ENCODE assay signal across 8 cellular contexts in the genomic region with DNA sequence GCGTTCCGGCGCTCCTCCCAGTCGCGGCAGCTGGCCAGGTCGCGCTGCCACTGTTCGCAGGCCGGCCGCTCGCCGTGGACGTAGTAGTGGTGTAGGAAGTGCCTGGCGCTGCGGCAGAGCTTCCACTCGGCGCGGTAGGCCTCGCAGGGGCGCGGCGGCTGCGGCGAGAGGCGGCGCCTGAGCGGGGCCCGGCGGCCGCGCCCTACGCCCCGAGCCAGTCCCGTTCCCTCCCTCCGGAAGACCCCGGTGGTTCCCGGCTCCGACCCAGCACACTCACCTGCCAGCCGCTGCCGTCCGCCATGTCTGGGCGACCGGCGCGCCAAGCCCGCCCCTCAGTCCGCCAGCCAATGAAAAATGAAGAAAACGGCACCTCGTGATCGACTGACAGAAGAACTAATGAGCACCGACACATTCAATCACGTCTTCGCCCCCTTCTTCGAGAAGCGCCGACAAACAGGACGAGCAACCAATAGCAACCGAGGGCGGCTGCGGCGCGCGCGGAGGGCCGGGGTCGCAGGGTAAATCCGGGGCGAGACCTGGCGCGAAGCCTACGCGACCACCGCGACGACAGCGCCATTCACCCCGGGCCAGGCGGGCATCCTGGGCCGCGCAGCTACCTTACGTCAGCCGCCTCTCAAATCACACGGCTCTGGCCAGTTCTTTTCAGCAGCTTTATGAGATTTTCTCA. TPM values are rescaled to one million over a fixed set of nuclear protein-coding genes. Genes with fewer than 3 reads are reported as not detected.
A peak's percentile ranks its signal among the peaks of the same experiment; 100 is the strongest.
DNase-seq lines count a peak whose midpoint lies in the region; ATAC-seq and TF ChIP-seq lines count a peak whose summit lies in the region.

Gene C22orf39 (minus strand): TSS at position 324 of the 688 bp plus-strand sequence. CDS start 23 bp downstream, at position 301.

- H3K4me1 ChIP-seq in KMS-11 (ENCODE audit: low read depth, poor library complexity, severe bottlenecking) (peaks cover 27% of the 10 kb centered on the region), Peyer's patch (peaks cover 0 to 26% (median 6%) of the 10 kb centered on the region in 4 donors), esophagus squamous epithelium (peaks cover 21 to 38% (median 22%) of the 10 kb centered on the region in 3 donors)

- H3K4me3 Mint-ChIP-seq in activated T-cell treated with anti-CD3 and anti-CD28 coated beads, Interleukin-2, amount 50 U/mL, for 72 hours = peak within 1 kb of the TSS; percentile 94 to 97

- H3K27ac ChIP-seq in KMS-11 = peak within 1 kb of the TSS; percentile 81
- H3K27ac ChIP-seq in Peyer's patch = peak within 1 kb of the TSS; percentile 92 to 100 (median 95)
- peak within 1 kb of the TSS; percentile 93 to 98 (median 95) for H3K27ac ChIP-seq in esophagus squamous epithelium

- no peaks in the 10 kb centered on the region for H3K27me3 Mint-ChIP-seq in activated T-cell treated with anti-CD3 and anti-CD28 coated beads, Interleukin-2, amount 50 U/mL, for 72 hours (ENCODE audit: low read depth)

- peak within 1 kb of the TSS; percentile 95 for H3K4me2 ChIP-seq in KMS-11

- H3K4me3 ChIP-seq in KMS-11 (IDR thresholded peaks at IDR 0.05; ENCODE audit: insufficient read depth, low read depth, low read length) (no peak within 1 kb of the TSS), Peyer's patch (peak within 1 kb of the TSS; percentile 73 to 98 (median 80)), esophagus squamous epithelium (peak within 1 kb of the TSS; percentile 66 to 89 (median 83))

- H3K4me1 Mint-ChIP-seq in activated T-cell treated with anti-CD3 and anti-CD28 coated beads, Interleukin-2, amount 50 U/mL, for 72 hours (ENCODE audit: low read depth) = peaks cover 60% of the 10 kb centered on the region

- whole genome bisulfite sequencing in esophagus squamous epithelium, 2 donors = 2% methylated on average over 16 of the region's 83 CpGs; no CpG with 5 or more reads in 1 of the 2 donors

- peak within 1 kb of the TSS; percentile 90 for H3K27ac Mint-ChIP-seq in activated T-cell treated with anti-CD3 and anti-CD28 coated beads, Interleukin-2, amount 50 U/mL, for 72 hours

- peak within 1 kb of the TSS; percentile 85 for H2AFZ ChIP-seq in KMS-11 (ENCODE audit: low read depth)

- H4K20me1 ChIP-seq in KMS-11 (ENCODE audit: insufficient read depth) = no peaks in the 10 kb centered on the region; the same call in 1 of the 2 replicates

- DNase-seq in DMS53 (lab: John Stamatoyannopoulos, UW) (peak; percentile 83), Peyer's patch (peak; percentile 90 to 95 (median 93)), esophagus squamous epithelium (lab: John Stamatoyannopoulos, UW) (peak; percentile 46), myocyte (ENCODE audit: low read depth) (peak; percentile 94)
- DNase-seq in activated T-cell treated with anti-CD3 and anti-CD28 coated beads, Interleukin-2, amount 50 U/mL, for 72 hours = peak; percentile 89 to 91
- DNase-seq in stimulated activated CD8-positive, alpha-beta memory T cell treated with anti-CD3 and anti-CD28 coated beads, Interleukin-7, amount 100 ng/mL, for 48 hours (ENCODE audit: extremely low read depth in 1 of 2, low read depth in 1 of 2) = peak; percentile 73 to 78

- peaks cover 6 to 8% of the 10 kb centered on the region in 2 donors for H3K36me3 Mint-ChIP-seq in activated T-cell treated with anti-CD3 and anti-CD28 coated beads, Interleukin-2, amount 50 U/mL, for 72 hours (ENCODE audit: insufficient read depth in 2 of 2)

- peaks cover 62% of the 10 kb centered on the region for H3K79me2 ChIP-seq in KMS-11 (ENCODE audit: insufficient read depth, low read depth)

- TF ChIP-seq POLR2A in Peyer's patch (IDR thresholded peaks at IDR 0.05) = peak; percentile 79 to 91
- peak in 3 of 4 donors; percentile 55 to 90 (median 87) for TF ChIP-seq POLR2A in esophagus squamous epithelium (IDR thresholded peaks at IDR 0.05)

- TF ChIP-seq CTCF in KMS-11 (conservative IDR thresholded peaks at IDR 0.05; ENCODE audit: low read depth, low read length) = no peak
- TF ChIP-seq CTCF in Peyer's patch (IDR thresholded peaks at IDR 0.05) = no peak
- TF ChIP-seq CTCF in esophagus squamous epithelium (IDR thresholded peaks at IDR 0.05) = peak in 1 of 6 experiments; percentile 5

- no peaks in the 10 kb centered on the region for H3K36me3 ChIP-seq in KMS-11 (ENCODE audit: insufficient read depth)
- H3K36me3 ChIP-seq in Peyer's patch = peaks cover 0 to 28% (median 0%) of the 10 kb centered on the region in 3 donors
- H3K36me3 ChIP-seq in esophagus squamous epithelium = peaks cover 0 to 54% (median 4%) of the 10 kb centered on the region in 3 donors

- H3K9me3 Mint-ChIP-seq in activated T-cell treated with anti-CD3 and anti-CD28 coated beads, Interleukin-2, amount 50 U/mL, for 72 hours = no peaks in the 10 kb centered on the region

- H3K9ac ChIP-seq in KMS-11 = peak within 1 kb of the TSS; percentile 79

- intact Hi-C loops in esophagus squamous epithelium (cut with DNase I) = no loop called here

- H3K9me3 ChIP-seq in Peyer's patch (no peaks in the 10 kb centered on the region), esophagus squamous epithelium (no peaks in the 10 kb centered on the region)

- ATAC-seq in GM21723 (IDR thresholded peaks at IDR 0.05; ENCODE audit: unreplicated experiment) = peak; percentile 73
- peak; percentile 80 to 83 for ATAC-seq in activated T-cell treated with anti-CD3 and anti-CD28 coated beads, Interleukin-2, amount 50 U/mL, for 72 hours (replicated peaks in 1 of 2)

- H3K27me3 ChIP-seq in KMS-11 (ENCODE audit: insufficient read depth, low read depth) (no peaks in the 10 kb centered on the region), Peyer's patch (no peaks in the 10 kb centered on the region), esophagus squamous epithelium (no peaks in the 10 kb centered on the region)

RNA-seq across cellular contexts. Expression of gene C22orf39, which starts in this region (rescaled TPM):
- total RNA-seq in Peyer's patch = 10 to 100 TPM; 46.8 to 47.9 (median 47.1) TPM
- 10 to 100 TPM; 34.3 to 40.6 TPM for total RNA-seq in activated T-cell treated with anti-CD3 and anti-CD28 coated beads, Interleukin-2, amount 50 U/mL, for 72 hours
- 10 to 100 TPM; 15.8 to 54.0 (median 24.7) TPM for total RNA-seq in esophagus squamous epithelium
- 47.4 and 55.7 TPM in 2 replicates for total RNA-seq in myocyte
- polyA plus RNA-seq in myocyte (2012) = 35.4 TPM
